ENCODE assay signal across 8 cellular contexts in genomic region chr3:32177702-32178198, GRCh38.
DNase-seq lines count a peak whose midpoint lies in the region; ATAC-seq, FAIRE-seq and TF ChIP-seq lines count a peak whose summit lies in the region.

No MANE protein-coding gene starts in this region.

- no peaks in the 10 kb centered on the region; a peak in 1 of 5 replicates for H3K4me1 ChIP-seq in K562 (replicated peaks in 1 of 2; ENCODE audit: control insufficient read depth in 2 of 2, insufficient read depth in 2 of 2, low read length in 2 of 2)
- no peaks in the 10 kb centered on the region for H3K4me1 ChIP-seq in ovary (ENCODE audit: insufficient read depth)

- no peak overlapping the region for H3K27ac ChIP-seq in K562 (ENCODE audit: extremely low read depth, low read depth, low read length)
- no peak overlapping the region for H3K27ac ChIP-seq in ovary

- FAIRE-seq in H54 (lab: Jason Lieb, UNC) (peak; percentile 94), K562 (lab: Jason Lieb, UNC) (peak; percentile 95)

- no TSS peak for BruUV-seq in K562 (replicated peaks; lab: Mats Ljungman, UMichigan)

- H2AFZ ChIP-seq in K562 (ENCODE audit: low read depth, low read length): peak overlapping the region; percentile 0; the same call in 1 of the 2 replicates

- no peak for TF ChIP-seq EP300 in K562 (IDR thresholded peaks at IDR 0.05; ENCODE audit: low read length)
- TF ChIP-seq EP300 in ovary (IDR thresholded peaks at IDR 0.05): no peak

- in situ Hi-C loops in K562 (cut with MboI): no loop called here

- DNase-seq in ELF-1 (ENCODE audit: low read depth, low spot score): peak; percentile 70
- DNase-seq in H54 (ENCODE audit: insufficient read length, low spot score): peak; percentile 52
- DNase-seq in MV-4-11 (lab: John Stamatoyannopoulos, UW): peak; percentile 42
- peak in 4 of 5 donors; percentile 22 to 64 (median 42) for DNase-seq in T-helper 1 cell
- peak; percentile 67 to 80 (median 77) for DNase-seq in K562 (ENCODE audit: extremely low read depth in 1 of 4, low spot score in 3 of 4)
- DNase-seq in iris pigment epithelial cell (ENCODE audit: low read depth): peak; percentile 90
- DNase-seq in stimulated activated CD4-positive, alpha-beta T cell treated with anti-CD3 and anti-CD28 coated beads, Interleukin-4, amount 100 ng/mL, for 24 hours: peak; percentile 62
- DNase-seq in ovary: no peak

- H3K9ac ChIP-seq in K562 (ENCODE audit: insufficient read depth in 1 of 2, low read depth in 2 of 2, low read length in 2 of 2): no peak overlapping the region

- TF ChIP-seq CTCF in K562 (IDR thresholded peaks at IDR 0.05 in 2 of 3, conservative IDR thresholded peaks at IDR 0.05 in 1 of 3; ENCODE audit: insufficient read depth in 2 of 3, low read depth in 1 of 3, low read length in 3 of 3): peak; percentile 92 to 95 (median 92)
- no peak for TF ChIP-seq CTCF in ovary (IDR thresholded peaks at IDR 0.05)

- ATAC-seq in K562: peak; percentile 98

- peak; percentile 61 to 81 for TF ChIP-seq RAD21 in K562 (CRISPR knock-in tag; conservative IDR thresholded peaks at IDR 0.05 in 1 of 2, IDR thresholded peaks at IDR 0.05 in 1 of 2)

- H3K9me3 ChIP-seq in K562 (replicated peaks; ENCODE audit: control insufficient read depth, insufficient read depth, low read depth, low read length): no peaks in the 10 kb centered on the region
- no peaks in the 10 kb centered on the region for H3K9me3 ChIP-seq in ovary

- no peak overlapping the region for H3K4me2 ChIP-seq in K562 (ENCODE audit: insufficient read depth, low read length)

- H3K36me3 ChIP-seq in K562 (ENCODE audit: control insufficient read depth, insufficient read depth, low read length) (no peaks in the 10 kb centered on the region), ovary (no peaks in the 10 kb centered on the region)

- H3K4me3 ChIP-seq in K562 (no peak overlapping the region), ovary (no peak overlapping the region)

- H3K9me1 ChIP-seq in K562 (ENCODE audit: control insufficient read depth, insufficient read depth, low read length): no peaks in the 10 kb centered on the region

- POLR2A ChIA-PET in K562 (lab: Yijun Ruan, JAX): interaction anchor here (0.7 kb wide), 1 partner anchor 213 kb away, joined by 3 read pairs; no protein-coding TSS in a partner anchor

- H4K20me1 ChIP-seq in K562 (replicated peaks; ENCODE audit: control insufficient read depth, insufficient read depth, low read length): no peaks in the 10 kb centered on the region

- H3K27me3 ChIP-seq in K562 (ENCODE audit: control insufficient read depth in 2 of 2, insufficient read depth in 2 of 2, low read length in 2 of 2): peaks cover 6% of the 10 kb centered on the region in 2 experiments
- H3K27me3 ChIP-seq in ovary: no peaks in the 10 kb centered on the region

- intact Hi-C loops in K562 (cut with micrococcal nuclease) (loop anchor here (1.0 to 10.0 kb wide), 5 partner anchors 120 to 487 kb away; no protein-coding TSS in a partner anchor), ovary (cut with DNase I) (no loop called here)

- no peaks in the 10 kb centered on the region for H3K79me2 ChIP-seq in K562 (ENCODE audit: control insufficient read depth, insufficient read depth, low read length)

- WGBS in K562 (ENCODE audit: insufficient coverage, low coverage, missing lambda C conversion rate): 19% methylated on average over 5 of the region's 5 CpGs
- 46 to 57% (median 49%) methylated on average over 5 of the region's 5 CpGs for WGBS in ovary, 3 donors

- CTCF ChIA-PET in K562 (lab: Yijun Ruan, JAX; ENCODE audit: low intra/inter-chr PET ratio): interaction anchor here (1.1 to 1.3 kb wide), 3 partner anchors 159 to 487 kb away, joined by 3 read pairs; no protein-coding TSS in a partner anchor

- TF ChIP-seq POLR2A in H54 (IDR thresholded peaks at IDR 0.05; ENCODE audit: low read depth, low read length) (no peak), K562 (conservative IDR thresholded peaks at IDR 0.05) (no peak), ovary (IDR thresholded peaks at IDR 0.05) (no peak)

TF ChIP-seq in K562, 482 proteins besides CTCF, POLR2A, EP300 and RAD21 (continues in another document):
- TF ChIP-seq BRD9 (IDR thresholded peaks at IDR 0.05; ENCODE audit: low read depth, partially characterized antibody) (no peak), ZNF311 (CRISPR knock-in tag; IDR thresholded peaks at IDR 0.05) (no peak), KDM5B (IDR thresholded peaks at IDR 0.05; ENCODE audit: insufficient replicate concordance, low read depth, low read length) (no peak), ZNF274 (IDR thresholded peaks at IDR 0.05; ENCODE audit: borderline replicate concordance, low read depth, low read length) (no peak), RCOR1 (IDR thresholded peaks at IDR 0.05; ENCODE audit: borderline replicate concordance in 1 of 2, low read depth in 2 of 2, low read length in 2 of 2) (peak in 1 of 2 experiments; percentile 45; a peak in 1 of 4 replicates), ETS2 (tag; IDR thresholded peaks at IDR 0.05; ENCODE audit: borderline replicate concordance, poor library complexity, severe bottlenecking) (no peak), GTF2A2 (tag; IDR thresholded peaks at IDR 0.05) (no peak), KLF10 (CRISPR knock-in tag; IDR thresholded peaks at IDR 0.05) (no peak), RBBP5 (IDR thresholded peaks at IDR 0.05; ENCODE audit: borderline replicate concordance, insufficient read depth, low read length, poor library complexity, severe bottlenecking) (no peak), NR1H2 (CRISPR knock-in tag; IDR thresholded peaks at IDR 0.05) (no peak), TAF1 (IDR thresholded peaks at IDR 0.05; ENCODE audit: control insufficient read depth, extremely low read depth, insufficient read depth, low read length, severe bottlenecking) (no peak), ARNT (IDR thresholded peaks at IDR 0.05) (no peak), PREB (CRISPR knock-in tag; IDR thresholded peaks at IDR 0.05) (no peak), ZNF24 (IDR thresholded peaks at IDR 0.05) (peak; percentile 90)
- TF ChIP-seq, protein P1, sequence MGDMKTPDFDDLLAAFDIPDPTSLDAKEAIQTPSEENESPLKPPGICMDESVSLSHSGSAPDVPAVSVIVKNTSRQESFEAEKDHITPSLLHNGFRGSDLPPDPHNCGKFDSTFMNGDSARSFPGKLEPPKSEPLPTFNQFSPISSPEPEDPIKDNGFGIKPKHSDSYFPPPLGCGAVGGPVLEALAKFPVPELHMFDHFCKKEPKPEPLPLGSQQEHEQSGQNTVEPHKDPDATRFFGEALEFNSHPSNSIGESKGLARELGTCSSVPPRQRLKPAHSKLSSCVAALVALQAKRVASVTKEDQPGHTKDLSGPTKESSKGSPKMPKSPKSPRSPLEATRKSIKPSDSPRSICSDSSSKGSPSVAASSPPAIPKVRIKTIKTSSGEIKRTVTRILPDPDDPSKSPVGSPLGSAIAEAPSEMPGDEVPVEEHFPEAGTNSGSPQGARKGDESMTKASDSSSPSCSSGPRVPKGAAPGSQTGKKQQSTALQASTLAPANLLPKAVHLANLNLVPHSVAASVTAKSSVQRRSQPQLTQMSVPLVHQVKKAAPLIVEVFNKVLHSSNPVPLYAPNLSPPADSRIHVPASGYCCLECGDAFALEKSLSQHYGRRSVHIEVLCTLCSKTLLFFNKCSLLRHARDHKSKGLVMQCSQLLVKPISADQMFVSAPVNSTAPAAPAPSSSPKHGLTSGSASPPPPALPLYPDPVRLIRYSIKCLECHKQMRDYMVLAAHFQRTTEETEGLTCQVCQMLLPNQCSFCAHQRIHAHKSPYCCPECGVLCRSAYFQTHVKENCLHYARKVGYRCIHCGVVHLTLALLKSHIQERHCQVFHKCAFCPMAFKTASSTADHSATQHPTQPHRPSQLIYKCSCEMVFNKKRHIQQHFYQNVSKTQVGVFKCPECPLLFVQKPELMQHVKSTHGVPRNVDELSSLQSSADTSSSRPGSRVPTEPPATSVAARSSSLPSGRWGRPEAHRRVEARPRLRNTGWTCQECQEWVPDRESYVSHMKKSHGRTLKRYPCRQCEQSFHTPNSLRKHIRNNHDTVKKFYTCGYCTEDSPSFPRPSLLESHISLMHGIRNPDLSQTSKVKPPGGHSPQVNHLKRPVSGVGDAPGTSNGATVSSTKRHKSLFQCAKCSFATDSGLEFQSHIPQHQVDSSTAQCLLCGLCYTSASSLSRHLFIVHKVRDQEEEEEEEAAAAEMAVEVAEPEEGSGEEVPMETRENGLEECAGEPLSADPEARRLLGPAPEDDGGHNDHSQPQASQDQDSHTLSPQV (IDR thresholded peaks at IDR 0.05): no peak
- TF ChIP-seq, protein P2, sequence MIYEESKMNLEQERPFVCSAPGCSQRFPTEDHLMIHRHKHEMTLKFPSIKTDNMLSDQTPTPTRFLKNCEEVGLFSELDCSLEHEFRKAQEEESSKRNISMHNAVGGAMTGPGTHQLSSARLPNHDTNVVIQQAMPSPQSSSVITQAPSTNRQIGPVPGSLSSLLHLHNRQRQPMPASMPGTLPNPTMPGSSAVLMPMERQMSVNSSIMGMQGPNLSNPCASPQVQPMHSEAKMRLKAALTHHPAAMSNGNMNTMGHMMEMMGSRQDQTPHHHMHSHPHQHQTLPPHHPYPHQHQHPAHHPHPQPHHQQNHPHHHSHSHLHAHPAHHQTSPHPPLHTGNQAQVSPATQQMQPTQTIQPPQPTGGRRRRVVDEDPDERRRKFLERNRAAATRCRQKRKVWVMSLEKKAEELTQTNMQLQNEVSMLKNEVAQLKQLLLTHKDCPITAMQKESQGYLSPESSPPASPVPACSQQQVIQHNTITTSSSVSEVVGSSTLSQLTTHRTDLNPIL (CRISPR knock-in tag; IDR thresholded peaks at IDR 0.05): no peak
- TF ChIP-seq, protein P3, sequence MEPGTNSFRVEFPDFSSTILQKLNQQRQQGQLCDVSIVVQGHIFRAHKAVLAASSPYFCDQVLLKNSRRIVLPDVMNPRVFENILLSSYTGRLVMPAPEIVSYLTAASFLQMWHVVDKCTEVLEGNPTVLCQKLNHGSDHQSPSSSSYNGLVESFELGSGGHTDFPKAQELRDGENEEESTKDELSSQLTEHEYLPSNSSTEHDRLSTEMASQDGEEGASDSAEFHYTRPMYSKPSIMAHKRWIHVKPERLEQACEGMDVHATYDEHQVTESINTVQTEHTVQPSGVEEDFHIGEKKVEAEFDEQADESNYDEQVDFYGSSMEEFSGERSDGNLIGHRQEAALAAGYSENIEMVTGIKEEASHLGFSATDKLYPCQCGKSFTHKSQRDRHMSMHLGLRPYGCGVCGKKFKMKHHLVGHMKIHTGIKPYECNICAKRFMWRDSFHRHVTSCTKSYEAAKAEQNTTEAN (CRISPR knock-in tag; IDR thresholded peaks at IDR 0.05): no peak

Comparison
In these comparisons a context has a peak if more than half of its experiments do, and no peak if none do; other contexts are left out.
1. DNase-seq: peak in ELF-1 (single experiment), H54 (single experiment), MV-4-11 (single experiment), T-helper 1 cell (4 of 5), K562 (4 of 4), iris pigment epithelial cell (single experiment) and stimulated activated CD4-positive, alpha-beta T cell treated with anti-CD3 and anti-CD28 coated beads, Interleukin-4, amount 100 ng/mL, for 24 hours (single experiment); none in ovary (0 of 5).
2. CTCF ChIP-seq: peak in K562 (3 of 3); none in ovary (0 of 3).